1 cellular context compared by ENCODE assay signal in the genomic region with DNA sequence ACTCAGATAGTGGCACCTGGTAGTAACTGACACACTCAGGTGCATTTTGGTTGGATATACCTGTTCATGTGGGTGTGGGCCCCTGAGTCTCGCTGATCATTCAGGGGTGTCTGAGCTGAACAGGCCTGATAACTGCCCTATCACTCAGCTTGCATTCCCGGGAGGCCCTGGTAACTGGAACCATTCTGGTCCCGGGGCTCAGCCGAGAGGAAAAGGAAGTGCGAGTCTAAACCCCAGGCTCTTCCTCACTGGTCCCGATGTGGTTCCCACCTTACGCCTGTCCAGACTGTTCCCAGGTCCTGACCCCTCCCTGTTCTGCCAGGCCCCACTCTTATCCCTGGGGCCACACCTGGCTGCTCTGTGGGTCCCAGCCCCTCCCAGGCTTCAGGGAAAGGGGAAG.
TF ChIP-seq lines count a peak whose summit lies in the region.

No MANE protein-coding gene starts in this region.

TF ChIP-seq in IMR-90, 13 proteins besides CTCF, POLR2A, EP300 and RAD21:
- TF ChIP-seq CEBPB (IDR thresholded peaks at IDR 0.05; ENCODE audit: low read depth, low read length) (no peak), FOS (IDR thresholded peaks at IDR 0.05; ENCODE audit: low read depth, low read length) (no peak), SMC3 (IDR thresholded peaks at IDR 0.05; ENCODE audit: low read depth, low read length) (no peak), RCOR1 (IDR thresholded peaks at IDR 0.05; ENCODE audit: insufficient replicate concordance, low read length) (no peak)
- TF ChIP-seq, protein P1, sequence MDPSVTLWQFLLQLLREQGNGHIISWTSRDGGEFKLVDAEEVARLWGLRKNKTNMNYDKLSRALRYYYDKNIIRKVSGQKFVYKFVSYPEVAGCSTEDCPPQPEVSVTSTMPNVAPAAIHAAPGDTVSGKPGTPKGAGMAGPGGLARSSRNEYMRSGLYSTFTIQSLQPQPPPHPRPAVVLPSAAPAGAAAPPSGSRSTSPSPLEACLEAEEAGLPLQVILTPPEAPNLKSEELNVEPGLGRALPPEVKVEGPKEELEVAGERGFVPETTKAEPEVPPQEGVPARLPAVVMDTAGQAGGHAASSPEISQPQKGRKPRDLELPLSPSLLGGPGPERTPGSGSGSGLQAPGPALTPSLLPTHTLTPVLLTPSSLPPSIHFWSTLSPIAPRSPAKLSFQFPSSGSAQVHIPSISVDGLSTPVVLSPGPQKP (IDR thresholded peaks at IDR 0.05; ENCODE audit: borderline replicate concordance, low read depth, low read length), result no peak
- TF ChIP-seq, protein P2, sequence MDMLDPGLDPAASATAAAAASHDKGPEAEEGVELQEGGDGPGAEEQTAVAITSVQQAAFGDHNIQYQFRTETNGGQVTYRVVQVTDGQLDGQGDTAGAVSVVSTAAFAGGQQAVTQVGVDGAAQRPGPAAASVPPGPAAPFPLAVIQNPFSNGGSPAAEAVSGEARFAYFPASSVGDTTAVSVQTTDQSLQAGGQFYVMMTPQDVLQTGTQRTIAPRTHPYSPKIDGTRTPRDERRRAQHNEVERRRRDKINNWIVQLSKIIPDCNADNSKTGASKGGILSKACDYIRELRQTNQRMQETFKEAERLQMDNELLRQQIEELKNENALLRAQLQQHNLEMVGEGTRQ (IDR thresholded peaks at IDR 0.05; ENCODE audit: low read depth, low read length), result no peak
